ENCODE assay signal across 11 cellular contexts in the genomic region with DNA sequence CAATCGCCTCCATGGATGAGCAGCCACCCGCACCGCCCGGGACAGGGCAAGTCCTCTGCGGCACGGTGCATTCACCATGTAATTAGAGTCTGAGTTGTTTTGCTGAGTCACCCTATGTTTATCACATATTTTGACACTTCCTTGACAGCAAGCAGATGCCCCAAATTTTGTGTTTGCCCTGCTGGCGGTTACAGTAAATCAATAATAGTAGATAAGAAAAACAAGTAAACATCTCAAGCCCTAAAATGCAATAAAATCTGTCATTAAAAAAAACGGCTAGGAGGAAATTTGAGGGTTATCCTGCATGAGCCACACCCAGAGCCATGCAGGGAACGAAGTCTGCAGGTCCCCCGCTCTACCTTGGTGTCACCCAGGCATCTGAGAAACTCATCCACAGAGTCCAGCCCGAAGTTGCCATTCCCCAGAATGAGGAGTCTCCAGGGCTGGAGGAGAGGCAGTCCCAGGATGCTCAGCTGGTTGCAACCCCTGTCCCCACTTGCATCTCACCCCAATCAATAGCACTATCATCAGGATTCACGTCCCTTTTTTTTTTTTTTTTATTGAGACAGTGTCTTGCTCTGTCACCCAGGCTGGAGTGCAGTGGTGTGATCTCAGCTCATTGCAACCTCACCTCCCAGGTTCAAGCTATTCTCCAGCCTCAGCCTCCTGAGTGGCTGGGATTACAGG. TPM values are rescaled to one million over a fixed set of nuclear protein-coding genes. Genes with fewer than 3 reads are reported as not detected.
DNase-seq lines count a peak whose midpoint lies in the region; ATAC-seq and TF ChIP-seq lines count a peak whose summit lies in the region.
"Had no signal": no experiment of that assay in that cellular context is flagged by ENCODE, and none has a peak within 500 bp of the region (broad histone marks: within the 10 kb centered on the region; RNA-seq: fewer than 3 reads in every experiment).

No MANE protein-coding gene starts in this region.

- no peak for TF ChIP-seq CTCF in GM23338 (conservative IDR thresholded peaks at IDR 0.05; ENCODE audit: low read depth in 2 of 2)

- DNase-seq in AG08396 (ENCODE audit: low spot score) (peak; percentile 30), GM23338 (ENCODE audit: low spot score) (no peak), immature natural killer cell (peak in 1 of 3 donors; percentile 45), NCI-H345 (lab: John Stamatoyannopoulos, UW) (no peak), G401 (ENCODE audit: low spot score) (no peak), ecto neural progenitor cell (ENCODE audit: low spot score) (no peak)
- no peak for DNase-seq in T-helper 2 cell treated with Interferon-gamma antibody and Interleukin-4, amounts not matched to agents 5 μg/mL and 100 μg/mL, for 36 hours (ENCODE audit: low spot score)
- DNase-seq: MV-4-11; stimulated activated naive CD8-positive, alpha-beta T cell treated with anti-CD3 and anti-CD28 coated beads, Interleukin-15, amount 100 ng/mL, for 72 hours had no signal

- no peaks in the 10 kb centered on the region for H3K4me1 ChIP-seq in GM23338 (ENCODE audit: insufficient read depth)

- no peak overlapping the region for H3K4me2 ChIP-seq in GM23338

- H3K27me3 ChIP-seq in GM23338 (ENCODE audit: insufficient read depth) = no peaks in the 10 kb centered on the region
- H3K27me3 ChIP-seq: adrenal gland had no signal

- H3K9me3 Mint-ChIP-seq in GM23338 (no peaks in the 10 kb centered on the region), immature natural killer cell (no peaks in the 10 kb centered on the region)
- no peaks in the 10 kb centered on the region for H3K9me3 Mint-ChIP-seq in T-helper 2 cell treated with Interferon-gamma antibody and Interleukin-4, amounts not matched to agents 5 μg/mL and 100 μg/mL, for 36 hours
- H3K9me3 Mint-ChIP-seq: stimulated activated naive CD8-positive, alpha-beta T cell treated with anti-CD3 and anti-CD28 coated beads, Interleukin-15, amount 100 ng/mL, for 72 hours had no signal

- H3K4me3 Mint-ChIP-seq in GM23338 (no peak overlapping the region), immature natural killer cell (peak overlapping the region in 3 of 5 donors; percentile 26 to 85 (median 34))
- peak overlapping the region; percentile 64 for H3K4me3 Mint-ChIP-seq in T-helper 2 cell treated with Interferon-gamma antibody and Interleukin-4, amounts not matched to agents 5 μg/mL and 100 μg/mL, for 36 hours
- H3K4me3 Mint-ChIP-seq: stimulated activated naive CD8-positive, alpha-beta T cell treated with anti-CD3 and anti-CD28 coated beads, Interleukin-15, amount 100 ng/mL, for 72 hours had no signal

- no peaks in the 10 kb centered on the region for H4K20me1 ChIP-seq in GM23338 (replicated peaks; ENCODE audit: insufficient read depth)

- no peaks in the 10 kb centered on the region for H3K79me2 ChIP-seq in GM23338 (replicated peaks; ENCODE audit: insufficient read depth)

- H3K27me3 Mint-ChIP-seq in GM23338 (ENCODE audit: insufficient read depth, low read depth, poor library complexity) = peaks cover 13% of the 10 kb centered on the region
- H3K27me3 Mint-ChIP-seq in T-helper 2 cell treated with Interferon-gamma antibody and Interleukin-4, amounts not matched to agents 5 μg/mL and 100 μg/mL, for 36 hours (ENCODE audit: low read depth) = peaks cover 7% of the 10 kb centered on the region
- H3K27me3 Mint-ChIP-seq in immature natural killer cell (ENCODE audit: low read depth in 3 of 3) = peaks cover 0 to 2% (median 0%) of the 10 kb centered on the region in 3 donors
- H3K27me3 Mint-ChIP-seq: stimulated activated naive CD8-positive, alpha-beta T cell treated with anti-CD3 and anti-CD28 coated beads, Interleukin-15, amount 100 ng/mL, for 72 hours had no signal

- H3K4me1 Mint-ChIP-seq in GM23338 = peaks cover 10% of the 10 kb centered on the region
- peaks cover 20% of the 10 kb centered on the region for H3K4me1 Mint-ChIP-seq in T-helper 2 cell treated with Interferon-gamma antibody and Interleukin-4, amounts not matched to agents 5 μg/mL and 100 μg/mL, for 36 hours (ENCODE audit: low read depth)
- peaks cover 22 to 31% of the 10 kb centered on the region in 2 donors for H3K4me1 Mint-ChIP-seq in immature natural killer cell

- H2AFZ ChIP-seq in GM23338 = peak overlapping the region; percentile 93

- in situ Hi-C loops in G401 (cut with HindIII; ENCODE audit: low sequenced_read_pairs) = no loop called here

- ATAC-seq in GM23338 (peak; percentile 58), GM19455 (IDR thresholded peaks at IDR 0.05; ENCODE audit: unreplicated experiment) (no peak)
- ATAC-seq: stimulated activated naive CD8-positive, alpha-beta T cell treated with anti-CD3 and anti-CD28 coated beads, Interleukin-15, amount 100 ng/mL, for 72 hours had no signal

- H3K9me2 ChIP-seq in GM23338 (ENCODE audit: insufficient read depth) = no peaks in the 10 kb centered on the region

- no peak overlapping the region for H3K4me3 ChIP-seq in GM23338
- H3K4me3 ChIP-seq: adrenal gland had no signal

- H3K27ac Mint-ChIP-seq in GM23338 (no peak overlapping the region), immature natural killer cell (peak overlapping the region in 4 of 6 donors; percentile 11 to 91 (median 59))
- peak overlapping the region; percentile 68 for H3K27ac Mint-ChIP-seq in T-helper 2 cell treated with Interferon-gamma antibody and Interleukin-4, amounts not matched to agents 5 μg/mL and 100 μg/mL, for 36 hours
- H3K27ac Mint-ChIP-seq: stimulated activated naive CD8-positive, alpha-beta T cell treated with anti-CD3 and anti-CD28 coated beads, Interleukin-15, amount 100 ng/mL, for 72 hours had no signal

- H3K36me3 Mint-ChIP-seq in GM23338 (ENCODE audit: low read depth) (no peaks in the 10 kb centered on the region), immature natural killer cell (no peaks in the 10 kb centered on the region)
- no peaks in the 10 kb centered on the region for H3K36me3 Mint-ChIP-seq in T-helper 2 cell treated with Interferon-gamma antibody and Interleukin-4, amounts not matched to agents 5 μg/mL and 100 μg/mL, for 36 hours (ENCODE audit: low read depth)

- H3K27ac ChIP-seq in GM23338 (ENCODE audit: low read depth) = no peak overlapping the region
- H3K27ac ChIP-seq: adrenal gland had no signal

- H3K36me3 ChIP-seq in GM23338 (ENCODE audit: insufficient read depth) = no peaks in the 10 kb centered on the region
- H3K36me3 ChIP-seq: adrenal gland had no signal

- no peaks in the 10 kb centered on the region for H3F3A ChIP-seq in GM23338 (replicated peaks; ENCODE audit: low read depth)

TF ChIP-seq in GM23338, 12 proteins besides CTCF, POLR2A, EP300 and RAD21:
- TF ChIP-seq EZH2 (IDR thresholded peaks at IDR 0.05; ENCODE audit: low read depth, unreplicated experiment) (no peak), STAT1 (IDR thresholded peaks at IDR 0.05; ENCODE audit: unreplicated experiment) (no peak), ETS1 (IDR thresholded peaks at IDR 0.05) (no peak), JUNB (IDR thresholded peaks at IDR 0.05; ENCODE audit: unreplicated experiment) (no peak)

RNA-seq across cellular contexts. Expression of gene ST6GALNAC1, which starts 16.5 kb away (rescaled TPM):
- not detected in 2 replicates for total RNA-seq in GM23338 (2014; rRNA removed; shearing (Covaris generic))
- polyA plus RNA-seq in GM23338 (2016; fragmentation: Nextera tagmentation; extraction: Ambion mirVana) (not detected in 2 replicates), immature natural killer cell (not detected)
- not detected in 2 replicates for total RNA-seq in G401 (2014; rRNA removed; shearing (Covaris generic))

RNA-seq across cellular contexts. Expression of gene MXRA7, which starts 50.7 kb away (rescaled TPM):
- 29.2 and 46.6 TPM in 2 replicates for total RNA-seq in GM23338 (2014; rRNA removed; shearing (Covaris generic))
- polyA plus RNA-seq in GM23338 (2016; fragmentation: Nextera tagmentation; extraction: Ambion mirVana) (11.4 and 12.1 TPM in 2 replicates), immature natural killer cell (10 to 100 TPM; 23.6 to 60.6 (median 56.7) TPM)
- 93.4 and 96.7 TPM in 2 replicates for total RNA-seq in G401 (2014; rRNA removed; shearing (Covaris generic))
